In genomic region chr1:18285533-18285924, GRCh38 we compare ENCODE assay signal across 17 cellular contexts.
"Had no signal": no experiment of that assay in that cellular context is flagged by ENCODE, and none has a peak within 500 bp of the region (broad histone marks: within the 10 kb centered on the region; RNA-seq: fewer than 3 reads in every experiment).

No MANE protein-coding gene starts in this region.

- H3K4me3 ChIP-seq: dorsolateral prefrontal cortex, esophagus muscularis mucosa, gastrocnemius medialis, heart right ventricle, right atrium auricular region had no signal

- H3K4me1 ChIP-seq: esophagus muscularis mucosa, gastrocnemius medialis, heart right ventricle, right atrium auricular region had no signal

- H3K27me3 ChIP-seq: right atrium auricular region had no signal

- DNase-seq: cortex of kidney; dorsolateral prefrontal cortex; effector memory CD4-positive, alpha-beta T cell; gastrocnemius medialis; heart right ventricle; hypothalamus; kidney glomerular epithelial cell; mammary epithelial cell; naive thymus-derived CD4-positive, alpha-beta T cell; small intestine; stimulated activated CD4-positive, alpha-beta T cell treated with anti-CD3 and anti-CD28 coated beads, Interleukin-12 subunit alpha, Interleukin-12 subunit beta, amount 100 ng/mL, for 4 hours; stimulated activated naive CD4-positive, alpha-beta T cell treated with Interleukin-2 at 50 U/mL for 16 hours; trophoblast cell had no signal

- FAIRE-seq: islet of Langerhans, small intestine had no signal

- H3K4me3 Mint-ChIP-seq: naive thymus-derived CD4-positive, alpha-beta T cell had no signal

- ATAC-seq: gastrocnemius medialis; heart right ventricle; naive thymus-derived CD4-positive, alpha-beta T cell had no signal

- H3K36me3 ChIP-seq: esophagus muscularis mucosa, gastrocnemius medialis, heart right ventricle, right atrium auricular region had no signal

- H3K36me3 Mint-ChIP-seq: naive thymus-derived CD4-positive, alpha-beta T cell had no signal

- H3K27ac Mint-ChIP-seq: naive thymus-derived CD4-positive, alpha-beta T cell had no signal

- H3K9me3 ChIP-seq: esophagus muscularis mucosa, gastrocnemius medialis, heart right ventricle, right atrium auricular region had no signal

- H3K27ac ChIP-seq: epithelial cell of prostate, esophagus muscularis mucosa, gastrocnemius medialis, heart right ventricle, right atrium auricular region had no signal
